8 cellular contexts compared by ENCODE assay signal in the genomic region with DNA sequence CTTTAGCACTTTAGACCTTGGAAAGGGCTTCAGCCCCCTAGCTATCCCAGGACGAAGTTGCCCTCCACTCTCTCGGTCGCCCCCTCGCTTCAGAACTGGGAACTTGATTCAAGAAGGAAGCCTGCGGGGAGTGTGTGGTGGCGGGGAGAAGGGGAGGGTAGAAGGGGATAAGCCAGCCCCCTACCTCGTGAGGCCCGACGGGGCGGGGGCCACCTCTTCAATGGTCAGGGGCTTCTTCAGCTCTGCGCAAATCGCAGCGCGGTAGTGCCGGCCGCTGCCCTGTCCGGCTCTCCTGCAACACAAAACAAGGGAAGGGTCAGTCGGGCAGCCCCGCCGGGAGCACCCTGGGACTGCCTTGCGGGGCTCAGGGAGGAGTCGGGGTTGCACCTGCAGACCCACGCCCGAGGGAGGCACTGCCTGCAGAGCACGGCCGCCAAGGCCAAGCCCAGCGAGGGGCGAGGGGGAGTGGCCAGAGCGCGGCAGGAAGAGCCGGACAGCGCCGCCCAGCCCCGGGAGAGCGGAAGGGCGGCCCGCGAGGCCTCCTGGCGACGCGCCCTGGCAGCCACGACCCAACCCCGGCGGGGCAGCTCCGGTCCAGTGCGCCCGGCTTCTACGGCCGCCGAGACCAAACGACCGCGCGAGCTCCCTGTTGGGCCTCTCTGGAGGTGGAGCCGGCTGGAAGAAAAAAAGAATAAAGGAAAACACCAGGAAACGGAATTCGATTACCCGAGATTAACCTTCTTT. TPM values are rescaled to one million over a fixed set of nuclear protein-coding genes. Genes with fewer than 3 reads are reported as not detected.
DNase-seq lines count a peak whose midpoint lies in the region; ATAC-seq and TF ChIP-seq lines count a peak whose summit lies in the region.

No MANE protein-coding gene starts in this region.

- H3K27me3 ChIP-seq in thoracic aorta (replicated peaks; ENCODE audit: insufficient read depth), result no peaks in the 10 kb centered on the region

- H3K27ac ChIP-seq in thoracic aorta, result peak overlapping the region; percentile 69 to 73

- no peaks in the 10 kb centered on the region for H3K36me3 ChIP-seq in thoracic aorta

- DNase-seq in NOMO-1 treated with DMSO at 0.1 percent for 48 hours (lab: John Stamatoyannopoulos, UW; ENCODE audit: unreplicated experiment) (peak; percentile 79), erythroblast (lab: John Stamatoyannopoulos, UW) (peak; percentile 63 to 76), medulla oblongata (ENCODE audit: extremely low spot score) (peak; percentile 86), thoracic aorta (ENCODE audit: low spot score) (peak; percentile 37)
- no peak for DNase-seq in stimulated activated CD8-positive, alpha-beta memory T cell treated with anti-CD3 and anti-CD28 coated beads, Interleukin-4, amount 100 ng/mL, for 48 hours
- no peak for DNase-seq in stimulated activated naive CD4-positive, alpha-beta T cell (lab: John Stamatoyannopoulos, UW)

- peak; percentile 45 for ATAC-seq in GM18868 (IDR thresholded peaks at IDR 0.05; ENCODE audit: unreplicated experiment)
- peak; percentile 74 for ATAC-seq in thoracic aorta (ENCODE audit: insufficient number of reproducible peaks, low FRiP score, low read depth)
- no peak for ATAC-seq in GM21528 (IDR thresholded peaks at IDR 0.05; ENCODE audit: low FRiP score, unreplicated experiment)

- peak; percentile 29 for TF ChIP-seq CTCF in thoracic aorta (IDR thresholded peaks at IDR 0.05)

- TF ChIP-seq POLR2A in erythroblast (IDR thresholded peaks at IDR 0.05; ENCODE audit: low read length), result no peak

- H3K4me3 ChIP-seq in thoracic aorta, result peak overlapping the region; percentile 97

- H3K4me1 ChIP-seq in thoracic aorta (ENCODE audit: control insufficient read depth in 1 of 2, low read depth in 2 of 2), result no peaks in the 10 kb centered on the region

- H3K9me3 ChIP-seq in thoracic aorta, result no peaks in the 10 kb centered on the region

RNA-seq across cellular contexts. Expression of gene RASAL2, which starts 56.2 kb away (rescaled TPM):
- 10 to 100 TPM; 38.0 to 45.1 TPM for total RNA-seq in thoracic aorta

Comparison
In these comparisons a context has a peak if more than half of its experiments do, and no peak if none do; other contexts are left out.
1. DNase-seq: peak in NOMO-1 treated with DMSO at 0.1 percent for 48 hours (single experiment), erythroblast (2 of 2), medulla oblongata (single experiment) and thoracic aorta (single experiment); none in stimulated activated CD8-positive, alpha-beta memory T cell treated with anti-CD3 and anti-CD28 coated beads, Interleukin-4, amount 100 ng/mL, for 48 hours (single experiment) and stimulated activated naive CD4-positive, alpha-beta T cell (0 of 6).